In the genomic region with DNA sequence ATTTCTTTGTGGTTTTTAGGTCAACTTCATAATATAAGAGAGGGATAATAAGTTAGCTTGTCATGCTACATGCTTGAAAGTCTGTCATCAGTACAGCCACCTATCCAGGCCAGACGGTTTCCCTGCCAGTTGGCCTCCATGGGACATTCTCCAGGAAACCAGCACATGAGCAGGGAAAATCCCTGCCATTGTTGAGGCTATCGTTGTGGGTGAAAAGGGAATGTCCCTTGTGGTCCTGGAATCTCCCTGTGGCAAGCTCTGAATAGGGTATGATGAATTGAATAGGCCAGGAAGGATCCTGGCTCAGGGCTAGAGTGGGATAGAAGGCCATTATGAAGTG, we compare ENCODE assay signal across 13 cellular contexts. TPM values are rescaled to one million over a fixed set of nuclear protein-coding genes. Genes with fewer than 3 reads are reported as not detected.
DNase-seq lines count a peak whose midpoint lies in the region; ATAC-seq and TF ChIP-seq lines count a peak whose summit lies in the region.
"Had no signal": no experiment of that assay in that cellular context is flagged by ENCODE, and none has a peak within 500 bp of the region (broad histone marks: within the 10 kb centered on the region; RNA-seq: fewer than 3 reads in every experiment).

No MANE protein-coding gene starts in this region.

- DNase-seq in activated CD4-positive, alpha-beta T cell treated with anti-CD3 and anti-CD28 coated beads for 36 hours = peak; percentile 38
- no peak for DNase-seq in activated CD4-positive, alpha-beta T cell treated with anti-CD3 and anti-CD28 coated beads, Interleukin-2, amount 10 ng/mL, durations not matched to agents 7 days and 5 days
- DNase-seq in T1000 (lab: John Stamatoyannopoulos, UW) (peak; percentile 17), fibroblast of villous mesenchyme (ENCODE audit: low read depth) (peak; percentile 42), NCI-H1048 (lab: John Stamatoyannopoulos, UW) (no peak), retina (no peak), NCI-H2081 treated with DMSO at 0.1 percent for 48 hours (lab: John Stamatoyannopoulos, UW) (no peak)
- DNase-seq in stimulated activated effector memory CD8-positive, alpha-beta T cell treated with anti-CD3 and anti-CD28 coated beads, Interleukin-12 subunit alpha, Interleukin-12 subunit beta, amount 100 ng/mL, for 72 hours (ENCODE audit: low spot score in 2 of 2) = no peak
- DNase-seq: 8988T, aorta, foreskin melanocyte had no signal

- TF ChIP-seq CTCF in fibroblast of villous mesenchyme (IDR thresholded peaks at IDR 0.05; ENCODE audit: insufficient read depth, low read depth, low read length) = no peak

- no peak overlapping the region for H3K4me3 ChIP-seq in fibroblast of villous mesenchyme (ENCODE audit: low read depth, low read length)
- H3K4me3 ChIP-seq: K562 had no signal

- ATAC-seq in activated CD4-positive, alpha-beta T cell treated with anti-CD3 and anti-CD28 coated beads for 36 hours = peak; percentile 64
- ATAC-seq in stimulated activated effector memory CD8-positive, alpha-beta T cell treated with anti-CD3 and anti-CD28 coated beads, Interleukin-12 subunit alpha, Interleukin-12 subunit beta, amount 100 ng/mL, for 72 hours = peak; percentile 36
- ATAC-seq: K562 had no signal

- H3K27ac Mint-ChIP-seq in activated CD4-positive, alpha-beta T cell treated with anti-CD3 and anti-CD28 coated beads for 36 hours = no peak overlapping the region
- no peak overlapping the region for H3K27ac Mint-ChIP-seq in activated CD4-positive, alpha-beta T cell treated with anti-CD3 and anti-CD28 coated beads, Interleukin-2, amount 10 ng/mL, durations not matched to agents 7 days and 5 days
- no peak overlapping the region for H3K27ac Mint-ChIP-seq in stimulated activated effector memory CD8-positive, alpha-beta T cell treated with anti-CD3 and anti-CD28 coated beads, Interleukin-12 subunit alpha, Interleukin-12 subunit beta, amount 100 ng/mL, for 72 hours
- H3K27ac Mint-ChIP-seq: memory B cell had no signal

- peaks cover 8% of the 10 kb centered on the region for H3K4me1 Mint-ChIP-seq in activated CD4-positive, alpha-beta T cell treated with anti-CD3 and anti-CD28 coated beads for 36 hours
- H3K4me1 Mint-ChIP-seq in activated CD4-positive, alpha-beta T cell treated with anti-CD3 and anti-CD28 coated beads, Interleukin-2, amount 10 ng/mL, durations not matched to agents 7 days and 5 days = no peaks in the 10 kb centered on the region
- no peaks in the 10 kb centered on the region for H3K4me1 Mint-ChIP-seq in stimulated activated effector memory CD8-positive, alpha-beta T cell treated with anti-CD3 and anti-CD28 coated beads, Interleukin-12 subunit alpha, Interleukin-12 subunit beta, amount 100 ng/mL, for 72 hours
- H3K4me1 Mint-ChIP-seq: memory B cell had no signal

- H3K9me3 Mint-ChIP-seq in activated CD4-positive, alpha-beta T cell treated with anti-CD3 and anti-CD28 coated beads for 36 hours (ENCODE audit: low read depth) = no peaks in the 10 kb centered on the region
- no peaks in the 10 kb centered on the region for H3K9me3 Mint-ChIP-seq in activated CD4-positive, alpha-beta T cell treated with anti-CD3 and anti-CD28 coated beads, Interleukin-2, amount 10 ng/mL, durations not matched to agents 7 days and 5 days
- H3K9me3 Mint-ChIP-seq in stimulated activated effector memory CD8-positive, alpha-beta T cell treated with anti-CD3 and anti-CD28 coated beads, Interleukin-12 subunit alpha, Interleukin-12 subunit beta, amount 100 ng/mL, for 72 hours = no peaks in the 10 kb centered on the region
- H3K9me3 Mint-ChIP-seq: memory B cell had no signal

- intact Hi-C loops in activated CD4-positive, alpha-beta T cell treated with anti-CD3 and anti-CD28 coated beads for 36 hours (cut with DNase I, micrococcal nuclease) = no loop called here

- POLR2A ChIA-PET in activated CD4-positive, alpha-beta T cell treated with anti-CD3 and anti-CD28 coated beads for 36 hours (lab: Charles Lee) = no interaction called here
- POLR2A ChIA-PET in activated CD4-positive, alpha-beta T cell treated with anti-CD3 and anti-CD28 coated beads, Interleukin-2, amount 10 ng/mL, durations not matched to agents 7 days and 5 days (lab: Charles Lee) = no interaction called here

- no peaks in the 10 kb centered on the region for H3K36me3 Mint-ChIP-seq in activated CD4-positive, alpha-beta T cell treated with anti-CD3 and anti-CD28 coated beads for 36 hours (ENCODE audit: low read depth)
- H3K36me3 Mint-ChIP-seq in activated CD4-positive, alpha-beta T cell treated with anti-CD3 and anti-CD28 coated beads, Interleukin-2, amount 10 ng/mL, durations not matched to agents 7 days and 5 days (ENCODE audit: low read depth) = no peaks in the 10 kb centered on the region
- H3K36me3 Mint-ChIP-seq in stimulated activated effector memory CD8-positive, alpha-beta T cell treated with anti-CD3 and anti-CD28 coated beads, Interleukin-12 subunit alpha, Interleukin-12 subunit beta, amount 100 ng/mL, for 72 hours = no peaks in the 10 kb centered on the region
- H3K36me3 Mint-ChIP-seq: memory B cell had no signal

- CTCF ChIA-PET in activated CD4-positive, alpha-beta T cell treated with anti-CD3 and anti-CD28 coated beads for 36 hours (lab: Charles Lee) = no interaction called here
- CTCF ChIA-PET in activated CD4-positive, alpha-beta T cell treated with anti-CD3 and anti-CD28 coated beads, Interleukin-2, amount 10 ng/mL, durations not matched to agents 7 days and 5 days (lab: Charles Lee) = interaction anchor here (1.4 kb wide), 1 partner anchor 12 kb away, joined by 5 read pairs; the partner anchor contains the start of gene F2RL1

- no peaks in the 10 kb centered on the region for H3K27me3 Mint-ChIP-seq in activated CD4-positive, alpha-beta T cell treated with anti-CD3 and anti-CD28 coated beads for 36 hours
- H3K27me3 Mint-ChIP-seq in activated CD4-positive, alpha-beta T cell treated with anti-CD3 and anti-CD28 coated beads, Interleukin-2, amount 10 ng/mL, durations not matched to agents 7 days and 5 days = no peaks in the 10 kb centered on the region
- H3K27me3 Mint-ChIP-seq: memory B cell had no signal

- H3K4me3 Mint-ChIP-seq in activated CD4-positive, alpha-beta T cell treated with anti-CD3 and anti-CD28 coated beads for 36 hours = no peak overlapping the region
- H3K4me3 Mint-ChIP-seq in activated CD4-positive, alpha-beta T cell treated with anti-CD3 and anti-CD28 coated beads, Interleukin-2, amount 10 ng/mL, durations not matched to agents 7 days and 5 days = no peak overlapping the region
- H3K4me3 Mint-ChIP-seq in stimulated activated effector memory CD8-positive, alpha-beta T cell treated with anti-CD3 and anti-CD28 coated beads, Interleukin-12 subunit alpha, Interleukin-12 subunit beta, amount 100 ng/mL, for 72 hours = no peak overlapping the region
- H3K4me3 Mint-ChIP-seq: memory B cell had no signal

RNA-seq across cellular contexts. Expression of gene F2RL1, which starts 12.2 kb away (rescaled TPM):
- total RNA-seq in activated CD4-positive, alpha-beta T cell treated with anti-CD3 and anti-CD28 coated beads for 36 hours = 1 to 10 TPM; 1.3 to 1.6 TPM
- under 1 TPM; 0.27 to 0.89 TPM for total RNA-seq in activated CD4-positive, alpha-beta T cell treated with anti-CD3 and anti-CD28 coated beads, Interleukin-2, amount 10 ng/mL, durations not matched to agents 7 days and 5 days
- total RNA-seq in fibroblast of villous mesenchyme = 26.3 and 69.9 TPM in 2 replicates

RNA-seq across cellular contexts. Expression of gene S100Z, which starts 18.7 kb away (rescaled TPM):
- total RNA-seq in activated CD4-positive, alpha-beta T cell treated with anti-CD3 and anti-CD28 coated beads for 36 hours = 1 to 10 TPM; 1.3 to 2.1 TPM
- 1 to 10 TPM; 1.8 to 2.2 TPM for total RNA-seq in activated CD4-positive, alpha-beta T cell treated with anti-CD3 and anti-CD28 coated beads, Interleukin-2, amount 10 ng/mL, durations not matched to agents 7 days and 5 days
- total RNA-seq in fibroblast of villous mesenchyme = not detected in 2 replicates

Comparison
In these comparisons a context has a peak if more than half of its experiments do, and no peak if none do; other contexts are left out.
1. DNase-seq: peak in activated CD4-positive, alpha-beta T cell treated with anti-CD3 and anti-CD28 coated beads for 36 hours (single experiment), T1000 (single experiment) and fibroblast of villous mesenchyme (single experiment); none in activated CD4-positive, alpha-beta T cell treated with anti-CD3 and anti-CD28 coated beads, Interleukin-2, amount 10 ng/mL, durations not matched to agents 7 days and 5 days (single experiment), stimulated activated effector memory CD8-positive, alpha-beta T cell treated with anti-CD3 and anti-CD28 coated beads, Interleukin-12 subunit alpha, Interleukin-12 subunit beta, amount 100 ng/mL, for 72 hours (0 of 2), NCI-H1048 (single experiment), retina (single experiment) and NCI-H2081 treated with DMSO at 0.1 percent for 48 hours (single experiment).
2. RNA of gene F2RL1, which starts 12.2 kb away (total RNA-seq): 26.3 to 69.9 TPM in fibroblast of villous mesenchyme; 1.3 to 1.6 TPM in activated CD4-positive, alpha-beta T cell treated with anti-CD3 and anti-CD28 coated beads for 36 hours and 0.27 to 0.89 TPM in activated CD4-positive, alpha-beta T cell treated with anti-CD3 and anti-CD28 coated beads, Interleukin-2, amount 10 ng/mL, durations not matched to agents 7 days and 5 days; every median in the first group is over 10 times any median in the second.